ENCODE assay signal across 9 cellular contexts in genomic region chr2:235638541-235639192, GRCh38.
DNase-seq lines count a peak whose midpoint lies in the region; ATAC-seq and TF ChIP-seq lines count a peak whose summit lies in the region.
"Had no signal": no experiment of that assay in that cellular context is flagged by ENCODE, and none has a peak within 500 bp of the region (broad histone marks: within the 10 kb centered on the region; RNA-seq: fewer than 3 reads in every experiment).

No MANE protein-coding gene starts in this region.

- no peak for TF ChIP-seq EP300 in sigmoid colon (IDR thresholded peaks at IDR 0.05)

- DNase-seq in ELF-1 (ENCODE audit: low read depth, low spot score): peak; percentile 34
- peak; percentile 9 for DNase-seq in NCI-H82 treated with DMSO at 0.1 percent for 48 hours (lab: John Stamatoyannopoulos, UW; ENCODE audit: unreplicated experiment)
- no peak for DNase-seq in fibroblast of mammary gland (ENCODE audit: low read depth)
- DNase-seq in sigmoid colon: no peak
- DNase-seq in NCI-H2107 (lab: John Stamatoyannopoulos, UW): no peak
- no peak for DNase-seq in epidermal melanocyte (ENCODE audit: insufficient read length, low spot score)

- peak overlapping the region; percentile 84 to 94 (median 90) for H3K27ac ChIP-seq in sigmoid colon

- WGBS in sigmoid colon, 2 donors: 89 to 92% methylated on average over 7 of the region's 7 CpGs

- no peaks in the 10 kb centered on the region for H3K27me3 ChIP-seq in sigmoid colon

- TF ChIP-seq POLR2A in sigmoid colon (IDR thresholded peaks at IDR 0.05): no peak

- TF ChIP-seq CTCF in fibroblast of mammary gland (conservative IDR thresholded peaks at IDR 0.05; ENCODE audit: control insufficient read depth, insufficient read depth, low read depth, low read length) (peak; percentile 10), sigmoid colon (IDR thresholded peaks at IDR 0.05) (no peak)

- H3K9me3 ChIP-seq in sigmoid colon: no peaks in the 10 kb centered on the region

- intact Hi-C loops in sigmoid colon (cut with DNase I): loop anchor here (2.0 kb wide), 1 partner anchor 30 kb away; no protein-coding TSS in a partner anchor

- H3K36me3 ChIP-seq in sigmoid colon: no peaks in the 10 kb centered on the region

- no peak overlapping the region for H3K4me3 ChIP-seq in fibroblast of mammary gland (ENCODE audit: control insufficient read depth, low read depth, low read length)
- H3K4me3 ChIP-seq in sigmoid colon: no peak overlapping the region

- ATAC-seq in HG02642 (IDR thresholded peaks at IDR 0.05; ENCODE audit: poor library complexity, unreplicated experiment) (no peak), HG02678 (IDR thresholded peaks at IDR 0.05; ENCODE audit: unreplicated experiment) (no peak)
- ATAC-seq: natural killer cell treated with Interleukin-12 subunit alpha and Interleukin-12 subunit beta and Interleukin-15 and Interleukin-18, amount 100 ng/mL, for 72 hours had no signal

- H3K4me1 ChIP-seq in sigmoid colon: peaks cover 0 to 55% (median 50%) of the 10 kb centered on the region in 4 donors

Comparison
In these comparisons a context has a peak if more than half of its experiments do, and no peak if none do; other contexts are left out.
1. DNase-seq: peak in ELF-1 (single experiment) and NCI-H82 treated with DMSO at 0.1 percent for 48 hours (single experiment); none in fibroblast of mammary gland (single experiment), sigmoid colon (single experiment), NCI-H2107 (single experiment) and epidermal melanocyte (single experiment).